ENCODE assay signal across 8 cellular contexts in genomic region chr5:172902497-172903472, GRCh38. TPM values are rescaled to one million over a fixed set of nuclear protein-coding genes. Genes with fewer than 3 reads are reported as not detected.
DNase-seq lines count a peak whose midpoint lies in the region; ATAC-seq and TF ChIP-seq lines count a peak whose summit lies in the region.

No MANE protein-coding gene starts in this region.

- no peaks in the 10 kb centered on the region for H3K79me2 ChIP-seq in mammary epithelial cell (ENCODE audit: insufficient read depth, low read length)

- H3K27ac ChIP-seq in AG04450 (ENCODE audit: low read depth, low read length) (peak overlapping the region; percentile 99), mammary epithelial cell (ENCODE audit: insufficient read depth, low read depth, low read length) (peak overlapping the region; percentile 97), testis (peak overlapping the region; percentile 91 to 92)

- dilution Hi-C loops in mammary epithelial cell (cut with HindIII; ENCODE audit: low sequenced_read_pairs), result no loop called here

- H3K9me3 ChIP-seq in AG04450 (ENCODE audit: control insufficient read depth, insufficient read depth, low read length) (no peaks in the 10 kb centered on the region; the same call in 1 of the 2 replicates), mammary epithelial cell (replicated peaks; ENCODE audit: insufficient read depth, low read length) (no peaks in the 10 kb centered on the region), testis (no peaks in the 10 kb centered on the region)

- intact Hi-C loops in mammary epithelial cell (cut with micrococcal nuclease), result no loop called here
- intact Hi-C loops in testis (cut with DNase I; ENCODE audit: low total_unique reads), result loop anchor here (5.0 kb wide), 2 partner anchors 35 to 135 kb away; no protein-coding TSS in a partner anchor

- peaks cover 31% of the 10 kb centered on the region for H3K4me1 ChIP-seq in mammary epithelial cell (ENCODE audit: insufficient read depth, low read length)
- peaks cover 57% of the 10 kb centered on the region for H3K4me1 ChIP-seq in testis

- peaks cover 3% of the 10 kb centered on the region for H3K36me3 ChIP-seq in mammary epithelial cell (ENCODE audit: insufficient read depth, low read length)
- H3K36me3 ChIP-seq in testis (ENCODE audit: low read depth, missing control alignments), result no peaks in the 10 kb centered on the region

- H3K4me2 ChIP-seq in mammary epithelial cell (ENCODE audit: insufficient read depth, low read depth, low read length), result no peak overlapping the region

- no peak overlapping the region for H3K4me3 ChIP-seq in AG04450 (ENCODE audit: low read depth, low read length)
- H3K4me3 ChIP-seq in mammary epithelial cell (replicated peaks in 1 of 3; ENCODE audit: insufficient read depth in 1 of 3, low read depth in 2 of 3, low read length in 3 of 3), result no peak overlapping the region
- no peak overlapping the region for H3K4me3 ChIP-seq in testis

- POLR2A ChIA-PET in AG04450 (lab: Yijun Ruan, JAX) (interaction anchor here (1.0 kb wide), 1 partner anchor 132 kb away, joined by 3 read pairs; the partner anchor contains the start of gene DUSP1), GM10248 (lab: Yijun Ruan, JAX) (no interaction called here)

- peak; percentile 94 for DNase-seq in AG04450 (ENCODE audit: low read depth, low spot score)
- peak in 42 of 76 experiments; percentile 1 to 60 (median 30) for DNase-seq in HUDEP-2 (lab: John Stamatoyannopoulos, UW; ENCODE audit: unreplicated experiment in 76 of 76)
- no peak for DNase-seq in mammary epithelial cell
- peak; percentile 90 for DNase-seq in left kidney (ENCODE audit: low read depth, low spot score)
- DNase-seq in testis, result peak; percentile 93
- no peak for DNase-seq in NCI-H2171 treated with DMSO at 0.1 percent for 48 hours (lab: John Stamatoyannopoulos, UW)
- DNase-seq in GM10248 (ENCODE audit: extremely low spot score), result no peak

- H3K9ac ChIP-seq in mammary epithelial cell (ENCODE audit: insufficient read depth, low read length), result no peak overlapping the region

- no peaks in the 10 kb centered on the region for H4K20me1 ChIP-seq in mammary epithelial cell (ENCODE audit: insufficient read depth, low read length)

- H3K27me3 ChIP-seq in AG04450 (ENCODE audit: control insufficient read depth, insufficient read depth, low read length) (no peaks in the 10 kb centered on the region), mammary epithelial cell (ENCODE audit: insufficient read depth, low read length) (no peaks in the 10 kb centered on the region), testis (no peaks in the 10 kb centered on the region)

- in situ Hi-C loops in mammary epithelial cell (cut with MboI; ENCODE audit: low sequenced_read_pairs in 2 of 2), result no loop called here

- no peak for TF ChIP-seq POLR2A in testis (IDR thresholded peaks at IDR 0.05)

- no TSS peak for BruUV-seq in mammary epithelial cell (replicated peaks; lab: Mats Ljungman, UMichigan)

- H2AFZ ChIP-seq in mammary epithelial cell (ENCODE audit: low read depth, low read length), result no peak overlapping the region

- WGBS in mammary epithelial cell (ENCODE audit: low coverage, missing lambda C conversion rate), result 89% methylated on average over 5 of the region's 25 CpGs
- 39 to 52% methylated on average over 23 to 25 of the region's 25 CpGs for WGBS in testis, 2 donors

- TF ChIP-seq CTCF in AG04450 (IDR thresholded peaks at IDR 0.05; ENCODE audit: low read depth, low read length), result peak; percentile 47
- TF ChIP-seq CTCF in mammary epithelial cell (conservative IDR thresholded peaks at IDR 0.05 in 1 of 2, IDR thresholded peaks at IDR 0.05 in 1 of 2; ENCODE audit: extremely low read depth in 1 of 2, insufficient read depth in 1 of 2, low read depth in 1 of 2, low read length in 2 of 2), result peak; percentile 2 to 29
- TF ChIP-seq CTCF in testis (IDR thresholded peaks at IDR 0.05), result peak; percentile 21 to 47 (median 45)
- TF ChIP-seq CTCF in GM10248 (IDR thresholded peaks at IDR 0.05; ENCODE audit: control extremely low read depth, extremely low read depth, low read depth, missing control alignments), result no peak

- CTCF ChIA-PET in AG04450 (lab: Charles Lee) (interaction anchor here (1.3 kb wide), 1 partner anchor 188 kb away, joined by 4 read pairs; no protein-coding TSS in a partner anchor), mammary epithelial cell (lab: Charles Lee; ENCODE audit: low non-redundant PET) (no interaction called here), GM10248 (lab: Yijun Ruan, JAX) (interaction anchor here (1.7 to 1.9 kb wide), 2 partner anchors 29 to 189 kb away, joined by 4 to 5 read pairs; no protein-coding TSS in a partner anchor)

- no peak for ATAC-seq in GM21515 (IDR thresholded peaks at IDR 0.05; ENCODE audit: unreplicated experiment)

RNA-seq across cellular contexts. Expression of gene RPL26L1, which starts 56.4 kb away (rescaled TPM):
- polyA plus RNA-seq in AG04450 (2011; rRNA removed) (83.5 and 88.2 TPM in 2 replicates), mammary epithelial cell (120 TPM), testis (ENCODE audit: insufficient read depth, low read depth, low replicate concordance) (164 TPM)
- polyA minus RNA-seq in AG04450 (2011; rRNA and poly(A)+ RNA removed), result 45.7 and 50.0 TPM in 2 replicates
- total RNA-seq in mammary epithelial cell (10 to 100 TPM; 31.8 to 58.5 TPM), testis (10 to 100 TPM; 63.0 to 67.3 TPM)
- 11.9 TPM for polyA minus RNA-seq in mammary epithelial cell

Comparison
In these comparisons a context has a peak if more than half of its experiments do, and no peak if none do; other contexts are left out.
1. DNase-seq: peak in AG04450 (single experiment), HUDEP-2 (42 of 76), left kidney (single experiment) and testis (single experiment); none in mammary epithelial cell (single experiment), NCI-H2171 treated with DMSO at 0.1 percent for 48 hours (single experiment) and GM10248 (single experiment).
2. Peak in every context shown above with its lines, with median percentiles within 50 percentile points of each other: H3K27ac ChIP-seq.